8 cellular contexts compared by ENCODE assay signal in the genomic region with DNA sequence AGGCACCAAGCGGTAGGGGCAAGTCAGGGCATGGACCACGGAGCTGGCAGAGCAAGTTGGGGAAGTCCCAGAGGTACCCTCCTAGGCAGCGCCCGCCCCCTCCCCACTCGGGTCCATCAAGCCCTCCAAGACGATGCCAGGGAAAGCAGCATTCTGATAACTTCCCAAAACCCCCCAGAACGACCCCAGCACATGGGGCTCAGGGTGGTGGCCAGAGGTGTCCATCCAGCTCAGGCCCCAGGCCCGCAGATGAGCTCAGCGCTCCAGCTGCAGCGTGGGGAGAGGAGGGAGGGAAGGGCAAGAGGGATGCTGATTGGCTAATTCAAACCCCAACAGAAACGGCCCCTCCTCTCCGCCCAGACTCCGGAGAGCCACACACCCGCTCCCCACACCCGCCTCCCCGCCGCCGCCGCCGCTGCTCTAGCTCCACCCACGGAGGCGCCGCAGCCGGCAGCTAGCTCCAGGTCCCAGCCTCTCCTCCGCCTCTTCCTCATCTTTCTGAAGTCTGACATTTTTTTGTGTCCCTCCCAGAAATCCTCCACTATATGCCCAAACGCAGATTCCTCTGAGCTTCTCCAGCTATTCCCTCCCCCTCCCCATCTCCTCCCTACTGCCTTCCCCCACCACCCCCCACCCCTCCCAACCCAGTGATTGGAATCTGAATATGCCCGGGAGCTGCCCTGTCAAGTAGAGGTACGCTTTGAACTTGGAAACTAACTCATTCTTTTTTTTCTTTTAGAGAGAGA. TPM values are rescaled to one million over a fixed set of nuclear protein-coding genes. Genes with fewer than 3 reads are reported as not detected.
DNase-seq lines count a peak whose midpoint lies in the region; ATAC-seq and TF ChIP-seq lines count a peak whose summit lies in the region.

No MANE protein-coding gene starts in this region.

- peak overlapping the region; percentile 71 for H3K4me3 ChIP-seq in DOHH2 (ENCODE audit: low read length)
- peak overlapping the region; percentile 27 for H3K4me3 ChIP-seq in neuron (ENCODE audit: low read length)
- H3K4me3 ChIP-seq in stomach = peak overlapping the region; percentile 23 to 35 (median 26)

- WGBS in stomach, 5 donors = 2 to 6% (median 3%) methylated on average over 23 to 27 of the region's 28 CpGs

- no peak for TF ChIP-seq EP300 in stomach (IDR thresholded peaks at IDR 0.05)

- ATAC-seq in foreskin keratinocyte = peak; percentile 91

- H3K4me1 ChIP-seq in DOHH2 (ENCODE audit: control insufficient read depth, low read length) = peaks cover 53% of the 10 kb centered on the region
- H3K4me1 ChIP-seq in foreskin keratinocyte = peaks cover 15% of the 10 kb centered on the region
- peaks cover 21% of the 10 kb centered on the region for H3K4me1 ChIP-seq in neuron (ENCODE audit: insufficient read depth, low read length)
- H3K4me1 ChIP-seq in stomach = peaks cover 35 to 66% (median 53%) of the 10 kb centered on the region in 4 donors

- H3K27ac ChIP-seq in DOHH2 (ENCODE audit: low read depth, low read length) (peak overlapping the region; percentile 71), foreskin keratinocyte (peak overlapping the region; percentile 93), stomach (peak overlapping the region; percentile 74 to 93 (median 82))

- intact Hi-C loops in stomach (cut with DNase I; ENCODE audit: low total_unique reads) = no loop called here

- H3K9me2 ChIP-seq in DOHH2 (replicated peaks; ENCODE audit: control insufficient read depth, low read length) = no peaks in the 10 kb centered on the region

- peaks cover 8% of the 10 kb centered on the region for H3K36me3 ChIP-seq in DOHH2 (ENCODE audit: control insufficient read depth, low read length)
- H3K36me3 ChIP-seq in neuron (ENCODE audit: insufficient read depth, low read length) = peaks cover 33% of the 10 kb centered on the region
- peaks cover 0 to 22% (median 17%) of the 10 kb centered on the region in 4 donors for H3K36me3 ChIP-seq in stomach

- no peak overlapping the region for H2AFZ ChIP-seq in neuron (ENCODE audit: low read depth, low read length)

- DNase-seq in GOT3 (lab: John Stamatoyannopoulos, UW) = peak; percentile 78
- DNase-seq in M059J (ENCODE audit: low read depth) = peak; percentile 96
- peak; percentile 87 for DNase-seq in SHP77 treated with DMSO at 0.1 percent for 48 hours (lab: John Stamatoyannopoulos, UW)
- peak; percentile 73 for DNase-seq in activated gamma-delta T cell treated with Interleukin-2 at 50 U/mL for 16 hours
- peak; percentile 89 to 94 for DNase-seq in foreskin keratinocyte
- DNase-seq in stomach = peak; percentile 92

- H3K4me2 ChIP-seq in DOHH2 (ENCODE audit: low read length) = peak overlapping the region; percentile 90

- peaks cover 2% of the 10 kb centered on the region; the same call in 1 of the 2 replicates for H3K79me2 ChIP-seq in DOHH2 (ENCODE audit: control insufficient read depth, low read length)

- TF ChIP-seq CTCF in DOHH2 (IDR thresholded peaks at IDR 0.05; ENCODE audit: low read depth, low read length, poor library complexity, severe bottlenecking) = no peak
- no peak for TF ChIP-seq CTCF in foreskin keratinocyte (conservative IDR thresholded peaks at IDR 0.05)
- TF ChIP-seq CTCF in stomach (IDR thresholded peaks at IDR 0.05) = no peak

- H3F3A ChIP-seq in DOHH2 (ENCODE audit: control insufficient read depth, insufficient read depth) = peaks cover 7% of the 10 kb centered on the region

- H3K9me3 ChIP-seq in DOHH2 (ENCODE audit: control insufficient read depth, insufficient read depth, low read length) (no peaks in the 10 kb centered on the region), neuron (ENCODE audit: low read length) (no peaks in the 10 kb centered on the region), stomach (no peaks in the 10 kb centered on the region)

- no peaks in the 10 kb centered on the region for H4K20me1 ChIP-seq in DOHH2 (ENCODE audit: control insufficient read depth, insufficient read depth, low read depth, low read length)

- H3K27me3 ChIP-seq in DOHH2 (ENCODE audit: control insufficient read depth, low read length) (no peaks in the 10 kb centered on the region), foreskin keratinocyte (no peaks in the 10 kb centered on the region), neuron (ENCODE audit: insufficient read depth, low read length) (no peaks in the 10 kb centered on the region), stomach (no peaks in the 10 kb centered on the region)

- no peak for TF ChIP-seq POLR2A in stomach (IDR thresholded peaks at IDR 0.05)

RNA-seq across cellular contexts. Expression of gene TLDC2, which starts 40.3 kb away (rescaled TPM):
- total RNA-seq in M059J (2014; rRNA removed; shearing (Covaris generic)) = not detected in 2 replicates
- total RNA-seq in foreskin keratinocyte = 0.10 TPM in 1 of 2 replicates, not detected in the other
- 0.09 TPM in 1 of 2 replicates, not detected in the other for polyA plus RNA-seq in foreskin keratinocyte
- total RNA-seq in stomach = 10 to 100 TPM in 1 of 5 donors, 1 to 10 TPM in 2, not detected in 2; 1.5 to 15.1 (median 4.8) TPM
- polyA plus RNA-seq in stomach = under 1 TPM; 0.13 to 0.62 (median 0.46) TPM

Comparison
In these comparisons a context has a peak if more than half of its experiments do, and no peak if none do; other contexts are left out.
1. Peak in every context shown above with its lines: DNase-seq, ATAC-seq, H3K4me3 ChIP-seq and H3K27ac ChIP-seq.